5 cellular contexts compared by ENCODE assay signal in the genomic region with DNA sequence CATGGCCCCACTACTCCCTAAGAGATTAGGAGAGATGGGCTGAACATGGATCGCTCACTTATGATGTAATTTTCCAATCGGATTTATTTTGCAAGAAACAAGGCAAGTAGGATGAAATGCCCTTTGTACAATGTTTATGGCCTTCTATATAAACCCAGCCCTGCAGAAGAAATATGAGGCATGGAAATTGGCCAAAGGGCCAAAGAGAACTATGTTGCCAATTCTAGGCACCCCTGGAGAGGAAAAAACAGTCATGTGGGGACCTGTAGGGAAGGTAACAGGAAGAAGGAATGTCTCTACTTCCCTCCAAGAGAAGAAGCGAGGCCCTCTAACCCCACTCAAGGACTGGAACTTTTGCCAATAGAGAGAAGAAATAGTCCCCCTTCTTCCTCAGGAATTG.
"Had no signal": no experiment of that assay in that cellular context is flagged by ENCODE, and none has a peak within 500 bp of the region (broad histone marks: within the 10 kb centered on the region; RNA-seq: fewer than 3 reads in every experiment).

No MANE protein-coding gene starts in this region.

- H3K4me3 ChIP-seq: GM23338, K562 had no signal

- ATAC-seq: GM23338, K562 had no signal

- DNase-seq: H9, HCEC 1CT, IMR-90 had no signal
